1 cellular context compared by ENCODE assay signal in genomic region chr2:241638940-241639339, GRCh38.
TF ChIP-seq lines count a peak whose summit lies in the region.

No MANE protein-coding gene starts in this region.

TF ChIP-seq in GM23338, 12 proteins besides CTCF, POLR2A, EP300 and RAD21 (continued from another document):
- TF ChIP-seq ZNF114 (CRISPR knock-in tag; IDR thresholded peaks at IDR 0.05) (no peak), ZNF462 (CRISPR knock-in tag; IDR thresholded peaks at IDR 0.05) (no peak), POLR2AphosphoS5 (IDR thresholded peaks at IDR 0.05; ENCODE audit: low read depth) (no peak), ZNF331 (CRISPR knock-in tag; IDR thresholded peaks at IDR 0.05; ENCODE audit: low read depth) (no peak), NANOG (IDR thresholded peaks at IDR 0.05; ENCODE audit: borderline replicate concordance) (no peak), EZH2 (IDR thresholded peaks at IDR 0.05; ENCODE audit: low read depth, unreplicated experiment) (no peak)
